Comparison of ENCODE assay signal across 13 cellular contexts in genomic region chr3:128503164-128503651, GRCh38. TPM values are rescaled to one million over a fixed set of nuclear protein-coding genes. Genes with fewer than 3 reads are reported as not detected.
DNase-seq lines count a peak whose midpoint lies in the region; ATAC-seq and TF ChIP-seq lines count a peak whose summit lies in the region.
"Had no signal": no experiment of that assay in that cellular context is flagged by ENCODE, and none has a peak within 500 bp of the region (broad histone marks: within the 10 kb centered on the region; RNA-seq: fewer than 3 reads in every experiment).

No MANE protein-coding gene starts in this region.

- peak; percentile 38 for TF ChIP-seq RAD21 in HCT116 (IDR thresholded peaks at IDR 0.05; ENCODE audit: low read depth)

- CTCF ChIA-PET in HCT116 (lab: Charles Lee): interaction anchor here (0.8 to 1.0 kb wide), 2 partner anchors 14 to 82 kb away, joined by 3 read pairs; no protein-coding TSS in a partner anchor
- CTCF ChIA-PET in RWPE1 (lab: Yijun Ruan, JAX): interaction anchor here (0.6 to 0.7 kb wide), 4 partner anchors 47 to 372 kb away, joined by 3 to 4 read pairs (median 3); no protein-coding TSS in a partner anchor

- no peak for TF ChIP-seq POLR2A in HCT116 (IDR thresholded peaks at IDR 0.05; ENCODE audit: borderline replicate concordance, extremely low read depth, insufficient read depth, insufficient read length)

- H3K4me3 ChIP-seq in AG10803 (ENCODE audit: low read length) (no peak overlapping the region), HCT116 (replicated peaks in 1 of 2; ENCODE audit: low read depth in 1 of 2, low read length in 2 of 2) (no peak overlapping the region), astrocyte of the cerebellum (ENCODE audit: low read depth, low read length) (no peak overlapping the region)
- H3K4me3 ChIP-seq: skin epidermis had no signal

- no peak overlapping the region for H2AFZ ChIP-seq in HCT116 (ENCODE audit: low read depth, low read length, poor library complexity, severe bottlenecking)

- H3K27ac ChIP-seq in HCT116 (ENCODE audit: low read depth, low read length) (no peak overlapping the region), RWPE1 (no peak overlapping the region)
- H3K27ac ChIP-seq: skin epidermis had no signal

- no peaks in the 10 kb centered on the region for H3K9me3 ChIP-seq in HCT116 (ENCODE audit: control insufficient read depth in 1 of 2, insufficient read depth in 1 of 2, low read depth in 1 of 2, low read length in 2 of 2)

- no peaks in the 10 kb centered on the region for H3K79me2 ChIP-seq in HCT116 (ENCODE audit: insufficient read depth, low read length)

- intact Hi-C loops in HCT116 (cut with micrococcal nuclease): loop anchor here (2.0 to 5.0 kb wide), 2 partner anchors 76 to 332 kb away; no protein-coding TSS in a partner anchor

- POLR2A ChIA-PET in HCT116 (lab: Charles Lee) (no interaction called here), RWPE1 (lab: Yijun Ruan, JAX; ENCODE audit: low non-redundant PET) (no interaction called here)

- no peak overlapping the region for H3K9ac ChIP-seq in HCT116 (ENCODE audit: low read length)

- RAD21 ChIA-PET in HCT116 (lab: Charles Lee; ENCODE audit: low non-redundant PET in 1 of 2, low total read pairs in 2 of 2, uncharacterized antibody in 2 of 2, unreplicated experiment in 2 of 2): no interaction called here

- no peaks in the 10 kb centered on the region for H3K27me3 ChIP-seq in HCT116 (ENCODE audit: insufficient read depth, low read length)

- H3K4me2 ChIP-seq in HCT116 (ENCODE audit: low read length): no peak overlapping the region

- in situ Hi-C loops in astrocyte of the cerebellum (cut with HindIII; ENCODE audit: low sequenced_read_pairs): no loop called here

- TF ChIP-seq CTCF in AG10803 (conservative IDR thresholded peaks at IDR 0.05; ENCODE audit: low read length): peak; percentile 22
- peak; percentile 12 to 44 (median 36); a peak in 4 of 6 replicates for TF ChIP-seq CTCF in HCT116 (IDR thresholded peaks at IDR 0.05 in 2 of 3, conservative IDR thresholded peaks at IDR 0.05 in 1 of 3; ENCODE audit: borderline replicate concordance in 1 of 3, insufficient read depth in 1 of 3, low read depth in 2 of 3, low read length in 2 of 3)
- peak; percentile 35 for TF ChIP-seq CTCF in astrocyte of the cerebellum (IDR thresholded peaks at IDR 0.05; ENCODE audit: low read depth, low read length, missing control alignments)
- no peak for TF ChIP-seq CTCF in RWPE1 (conservative IDR thresholded peaks at IDR 0.05; ENCODE audit: low read depth)

- BruUV-seq in HCT116 (replicated peaks; lab: Mats Ljungman, UMichigan): no TSS peak

- DNase-seq in AG10803 (ENCODE audit: low read depth) (no peak), HCT116 (ENCODE audit: low read depth, low spot score) (no peak), astrocyte of the cerebellum (ENCODE audit: low read depth) (no peak), kidney tubule cell (ENCODE audit: low spot score) (peak; percentile 22), globus pallidus (ENCODE audit: low spot score) (no peak), RWPE1 (ENCODE audit: low spot score) (no peak)
- DNase-seq in activated T-cell treated with anti-CD3 and anti-CD28 coated beads, Interleukin-2, amount 50 U/mL, for 48 hours: no peak
- no peak for DNase-seq in activated CD4-positive, alpha-beta T cell treated with anti-CD3 and anti-CD28 coated beads, Interleukin-2, amount 50 U/mL, for 48 hours
- DNase-seq: activated CD4-positive, CD25-positive, alpha-beta regulatory T cell; activated naive CD4-positive, alpha-beta T cell treated with anti-CD3 and anti-CD28 coated beads, Interleukin-2, amount 10 ng/mL, durations not matched to agents 7 days and 5 days; EL; OCI-M1 had no signal

- peak; percentile 59; the same call in 1 of the 2 replicates for ATAC-seq in HCT116

- H3K36me3 ChIP-seq in HCT116 (ENCODE audit: control insufficient read depth in 1 of 2, insufficient read depth in 2 of 2, low read length in 2 of 2): no peaks in the 10 kb centered on the region

- H3K9me2 ChIP-seq in HCT116 (ENCODE audit: insufficient read depth): no peaks in the 10 kb centered on the region

- H3K4me1 ChIP-seq in HCT116 (ENCODE audit: control insufficient read depth in 1 of 2, insufficient read depth in 2 of 2, low read length in 2 of 2): peaks cover 0 to 22% of the 10 kb centered on the region in 2 experiments; a peak in 2 of 4 replicates

- no peaks in the 10 kb centered on the region for H4K20me1 ChIP-seq in HCT116 (ENCODE audit: insufficient read depth)

TF ChIP-seq in HCT116, 20 proteins besides CTCF, POLR2A, EP300 and RAD21:
- no peak for TF ChIP-seq ELF1 (IDR thresholded peaks at IDR 0.05; ENCODE audit: borderline replicate concordance, low read depth)
- TF ChIP-seq POLR2AphosphoS5 (IDR thresholded peaks at IDR 0.05; ENCODE audit: low read depth, low read length): no peak
- no peak for TF ChIP-seq MAX (IDR thresholded peaks at IDR 0.05)
- no peak for TF ChIP-seq YY1 (IDR thresholded peaks at IDR 0.05; ENCODE audit: extremely low read depth, insufficient replicate concordance, low read depth, low read length)
- no peak for TF ChIP-seq ATF3 (IDR thresholded peaks at IDR 0.05)
- TF ChIP-seq EZH2 (IDR thresholded peaks at IDR 0.05): no peak
- TF ChIP-seq EZH2phosphoT487 (IDR thresholded peaks at IDR 0.05; ENCODE audit: borderline replicate concordance): no peak
- TF ChIP-seq FOSL1 (IDR thresholded peaks at IDR 0.05; ENCODE audit: low read depth): no peak
- TF ChIP-seq SRF (IDR thresholded peaks at IDR 0.05; ENCODE audit: low read depth): no peak
- TF ChIP-seq ZNF274 (IDR thresholded peaks at IDR 0.05; ENCODE audit: low read depth, low read length): no peak
- no peak for TF ChIP-seq JUND (IDR thresholded peaks at IDR 0.05)
- TF ChIP-seq SIN3A (IDR thresholded peaks at IDR 0.05; ENCODE audit: low read depth): no peak
- no peak for TF ChIP-seq CBX3 (IDR thresholded peaks at IDR 0.05; ENCODE audit: low read depth)
- no peak for TF ChIP-seq EGR1 (IDR thresholded peaks at IDR 0.05; ENCODE audit: low read depth)
- TF ChIP-seq CEBPB (IDR thresholded peaks at IDR 0.05; ENCODE audit: low read depth): no peak
- no peak for TF ChIP-seq ZFX (IDR thresholded peaks at IDR 0.05)

RNA-seq across cellular contexts. Expression of gene GATA2, which starts 10.2 kb away (rescaled TPM):
- total RNA-seq in HCT116 (2021; ENCODE audit: unreplicated experiment): 18.6 TPM
- polyA plus RNA-seq in HCT116 (2012): 8.3 and 10.7 TPM in 2 replicates

RNA-seq across cellular contexts. Expression of gene DNAJB8, which starts 36.5 kb away (rescaled TPM):
- not detected for total RNA-seq in HCT116 (2021; ENCODE audit: unreplicated experiment)
- polyA plus RNA-seq in HCT116 (2012): not detected in 2 replicates
